17 cellular contexts compared by ENCODE assay signal in genomic region chr1:232340448-232340847, GRCh38.
DNase-seq lines count a peak whose midpoint lies in the region; ATAC-seq and TF ChIP-seq lines count a peak whose summit lies in the region.
"Had no signal": no experiment of that assay in that cellular context is flagged by ENCODE, and none has a peak within 500 bp of the region (broad histone marks: within the 10 kb centered on the region; RNA-seq: fewer than 3 reads in every experiment).

No MANE protein-coding gene starts in this region.

- no peak overlapping the region for H2BK5ac ChIP-seq in mesendoderm (ENCODE audit: low read length)

- H3K27me3 ChIP-seq in MG63 (no peaks in the 10 kb centered on the region), mesendoderm (ENCODE audit: insufficient read depth, low read length, poor library complexity) (no peaks in the 10 kb centered on the region)
- H3K27me3 ChIP-seq: BLaER1 treated with 17β-estradiol and CSF1 and Interleukin-3, amounts not matched to agents 10 nM and 100 nM had no signal

- H3K79me1 ChIP-seq in mesendoderm (ENCODE audit: low read length) = no peaks in the 10 kb centered on the region

- no peak overlapping the region for H2BK15ac ChIP-seq in mesendoderm (replicated peaks; ENCODE audit: low read depth)

- no peak overlapping the region for H3K56ac ChIP-seq in mesendoderm (ENCODE audit: low read length)

- H3K23ac ChIP-seq in mesendoderm (ENCODE audit: low read length) = no peak overlapping the region

- TF ChIP-seq CTCF in epithelial cell of proximal tubule (conservative IDR thresholded peaks at IDR 0.05; ENCODE audit: low read depth, low read length) = no peak

- no peak overlapping the region for H4K8ac ChIP-seq in mesendoderm (ENCODE audit: low read depth, low read length)

- no peak overlapping the region for H3K9ac ChIP-seq in mesendoderm (ENCODE audit: low read length)
- H3K9ac ChIP-seq: BLaER1 treated with 17β-estradiol and CSF1 and Interleukin-3, amounts not matched to agents 10 nM and 100 nM had no signal

- no peak overlapping the region for H4K5ac ChIP-seq in mesendoderm (ENCODE audit: low read length)

- H3K9me3 ChIP-seq in MG63 = peaks cover 5% of the 10 kb centered on the region

- H2AK5ac ChIP-seq in mesendoderm (ENCODE audit: low read length) = no peak overlapping the region

- H3K4me2 ChIP-seq in mesendoderm (ENCODE audit: low read length) = no peak overlapping the region
- H3K4me2 ChIP-seq: A549; BLaER1 treated with 17β-estradiol and CSF1 and Interleukin-3, amounts not matched to agents 10 nM and 100 nM; PC-9 had no signal

- WGBS in mesendoderm (ENCODE audit: extremely low coverage, insufficient coverage, low lambda C conversion rate) = no CpG with 5 or more reads among the region's 4 CpGs

- no peaks in the 10 kb centered on the region for H3K36me3 ChIP-seq in MG63
- no peaks in the 10 kb centered on the region for H3K36me3 ChIP-seq in mesendoderm (ENCODE audit: control insufficient read depth, insufficient read depth, low read length)
- H3K36me3 ChIP-seq: BLaER1 treated with 17β-estradiol and CSF1 and Interleukin-3, amounts not matched to agents 10 nM and 100 nM had no signal

- no peak overlapping the region for H3K18ac ChIP-seq in mesendoderm (ENCODE audit: low read length)

- H3K4me3 ChIP-seq in MG63 (no peak overlapping the region), epithelial cell of proximal tubule (ENCODE audit: low read depth, low read length) (no peak overlapping the region), mesendoderm (ENCODE audit: low read length) (no peak overlapping the region)
- H3K4me3 ChIP-seq: A549; BLaER1 treated with 17β-estradiol and CSF1 and Interleukin-3, amounts not matched to agents 10 nM and 100 nM; PC-9 had no signal

- no peaks in the 10 kb centered on the region for H3K4me1 ChIP-seq in mesendoderm (ENCODE audit: control insufficient read depth, low read depth, low read length)
- H3K4me1 ChIP-seq: BLaER1 treated with 17β-estradiol and CSF1 and Interleukin-3, amounts not matched to agents 10 nM and 100 nM had no signal

- H3K27ac ChIP-seq in mesendoderm (ENCODE audit: low read depth, low read length) = no peak overlapping the region
- H3K27ac ChIP-seq: A549; BLaER1 treated with 17β-estradiol and CSF1 and Interleukin-3, amounts not matched to agents 10 nM and 100 nM; PC-9; RWPE1 had no signal

- H3K4ac ChIP-seq in mesendoderm (ENCODE audit: low read depth, low read length) = no peak overlapping the region

- no peak for ATAC-seq in HG03432 (IDR thresholded peaks at IDR 0.05; ENCODE audit: unreplicated experiment)
- ATAC-seq: A549 had no signal

- no peaks in the 10 kb centered on the region for H3K79me2 ChIP-seq in mesendoderm (ENCODE audit: control insufficient read depth, insufficient read depth, low read length)

- no peak overlapping the region for H2BK120ac ChIP-seq in mesendoderm (ENCODE audit: low read depth, low read length)

- DNase-seq in EH (ENCODE audit: low read depth) (peak; percentile 8), MG63 (peak; percentile 8), epithelial cell of proximal tubule (ENCODE audit: low read depth) (peak; percentile 31), mesendoderm (peak; percentile 14), OCI-M2 (lab: John Stamatoyannopoulos, UW; ENCODE audit: unreplicated experiment) (no peak), NCI-H1105 (lab: John Stamatoyannopoulos, UW) (no peak)
- DNase-seq: CD8-positive, alpha-beta memory T cell; DMS79; Kasumi-1; NCI-H1694 treated with DMSO at 0.1 percent for 48 hours; NCI-H226; NCI-H524; PC-9 had no signal

Comparison
In these comparisons a context has a peak if more than half of its experiments do, and no peak if none do; other contexts are left out.
1. DNase-seq: peak in EH (single experiment), MG63 (single experiment), epithelial cell of proximal tubule (single experiment) and mesendoderm (single experiment); none in OCI-M2 (single experiment) and NCI-H1105 (single experiment).